In the genomic region with DNA sequence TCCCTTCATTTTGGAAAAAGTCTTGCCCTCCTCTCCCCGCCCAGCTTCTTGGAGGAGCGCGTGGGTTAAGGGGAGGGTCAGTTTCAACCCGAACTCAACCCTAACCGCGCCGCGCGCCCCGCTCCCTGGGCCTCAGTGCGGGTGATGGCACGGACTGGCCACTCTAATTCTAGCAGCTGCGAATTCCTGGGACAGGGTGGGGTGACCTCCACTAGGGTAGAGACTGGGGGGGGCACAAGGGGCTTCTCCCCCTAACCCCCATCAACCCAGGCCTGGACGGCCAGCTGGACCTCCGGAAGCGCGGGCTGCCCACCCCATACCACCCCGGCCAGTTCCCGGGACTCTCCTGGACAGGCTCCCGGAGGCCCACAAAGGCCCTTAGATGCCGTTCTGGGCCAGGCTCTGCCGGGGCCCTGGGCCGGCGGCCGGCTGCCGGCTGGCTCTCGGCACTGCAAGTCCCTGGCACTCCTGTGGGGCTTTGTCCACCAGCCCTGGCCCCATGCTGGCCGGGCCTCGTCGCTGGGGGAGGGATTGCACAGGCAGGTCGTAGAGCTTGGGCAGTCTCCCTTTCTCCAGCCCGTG, we compare ENCODE assay signal across 1 cellular context.
TF ChIP-seq lines count a peak whose summit lies in the region.

No MANE protein-coding gene starts in this region.

TF ChIP-seq in SK-N-SH, 30 proteins besides CTCF, POLR2A, EP300 and RAD21 (continued from another document):
- TF ChIP-seq, protein P1, sequence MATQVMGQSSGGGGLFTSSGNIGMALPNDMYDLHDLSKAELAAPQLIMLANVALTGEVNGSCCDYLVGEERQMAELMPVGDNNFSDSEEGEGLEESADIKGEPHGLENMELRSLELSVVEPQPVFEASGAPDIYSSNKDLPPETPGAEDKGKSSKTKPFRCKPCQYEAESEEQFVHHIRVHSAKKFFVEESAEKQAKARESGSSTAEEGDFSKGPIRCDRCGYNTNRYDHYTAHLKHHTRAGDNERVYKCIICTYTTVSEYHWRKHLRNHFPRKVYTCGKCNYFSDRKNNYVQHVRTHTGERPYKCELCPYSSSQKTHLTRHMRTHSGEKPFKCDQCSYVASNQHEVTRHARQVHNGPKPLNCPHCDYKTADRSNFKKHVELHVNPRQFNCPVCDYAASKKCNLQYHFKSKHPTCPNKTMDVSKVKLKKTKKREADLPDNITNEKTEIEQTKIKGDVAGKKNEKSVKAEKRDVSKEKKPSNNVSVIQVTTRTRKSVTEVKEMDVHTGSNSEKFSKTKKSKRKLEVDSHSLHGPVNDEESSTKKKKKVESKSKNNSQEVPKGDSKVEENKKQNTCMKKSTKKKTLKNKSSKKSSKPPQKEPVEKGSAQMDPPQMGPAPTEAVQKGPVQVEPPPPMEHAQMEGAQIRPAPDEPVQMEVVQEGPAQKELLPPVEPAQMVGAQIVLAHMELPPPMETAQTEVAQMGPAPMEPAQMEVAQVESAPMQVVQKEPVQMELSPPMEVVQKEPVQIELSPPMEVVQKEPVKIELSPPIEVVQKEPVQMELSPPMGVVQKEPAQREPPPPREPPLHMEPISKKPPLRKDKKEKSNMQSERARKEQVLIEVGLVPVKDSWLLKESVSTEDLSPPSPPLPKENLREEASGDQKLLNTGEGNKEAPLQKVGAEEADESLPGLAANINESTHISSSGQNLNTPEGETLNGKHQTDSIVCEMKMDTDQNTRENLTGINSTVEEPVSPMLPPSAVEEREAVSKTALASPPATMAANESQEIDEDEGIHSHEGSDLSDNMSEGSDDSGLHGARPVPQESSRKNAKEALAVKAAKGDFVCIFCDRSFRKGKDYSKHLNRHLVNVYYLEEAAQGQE (IDR thresholded peaks at IDR 0.05; ENCODE audit: low read depth, low read length) = no peak
- no peak for TF ChIP-seq CHD2 (IDR thresholded peaks at IDR 0.05; ENCODE audit: low read length, partially characterized antibody)
- TF ChIP-seq, protein P2, sequence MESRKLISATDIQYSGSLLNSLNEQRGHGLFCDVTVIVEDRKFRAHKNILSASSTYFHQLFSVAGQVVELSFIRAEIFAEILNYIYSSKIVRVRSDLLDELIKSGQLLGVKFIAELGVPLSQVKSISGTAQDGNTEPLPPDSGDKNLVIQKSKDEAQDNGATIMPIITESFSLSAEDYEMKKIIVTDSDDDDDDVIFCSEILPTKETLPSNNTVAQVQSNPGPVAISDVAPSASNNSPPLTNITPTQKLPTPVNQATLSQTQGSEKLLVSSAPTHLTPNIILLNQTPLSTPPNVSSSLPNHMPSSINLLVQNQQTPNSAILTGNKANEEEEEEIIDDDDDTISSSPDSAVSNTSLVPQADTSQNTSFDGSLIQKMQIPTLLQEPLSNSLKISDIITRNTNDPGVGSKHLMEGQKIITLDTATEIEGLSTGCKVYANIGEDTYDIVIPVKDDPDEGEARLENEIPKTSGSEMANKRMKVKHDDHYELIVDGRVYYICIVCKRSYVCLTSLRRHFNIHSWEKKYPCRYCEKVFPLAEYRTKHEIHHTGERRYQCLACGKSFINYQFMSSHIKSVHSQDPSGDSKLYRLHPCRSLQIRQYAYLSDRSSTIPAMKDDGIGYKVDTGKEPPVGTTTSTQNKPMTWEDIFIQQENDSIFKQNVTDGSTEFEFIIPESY (IDR thresholded peaks at IDR 0.05; ENCODE audit: borderline replicate concordance, low read depth) = no peak
- no peak for TF ChIP-seq RXRA (IDR thresholded peaks at IDR 0.05; ENCODE audit: borderline replicate concordance, low read depth)
- no peak for TF ChIP-seq FOSL2 (IDR thresholded peaks at IDR 0.05; ENCODE audit: borderline replicate concordance, low read depth)
- TF ChIP-seq POLR2AphosphoS5 (IDR thresholded peaks at IDR 0.05; ENCODE audit: low read depth, low read length) = no peak
